In genomic region chr12:81360916-81361315, GRCh38 we compare ENCODE assay signal across 16 cellular contexts.
A peak's percentile ranks its signal among the peaks of the same experiment; 100 is the strongest.
DNase-seq lines count a peak whose midpoint lies in the region; ATAC-seq and TF ChIP-seq lines count a peak whose summit lies in the region.
"Had no signal": no experiment of that assay in that cellular context is flagged by ENCODE, and none has a peak within 500 bp of the region (broad histone marks: within the 10 kb centered on the region; RNA-seq: fewer than 3 reads in every experiment).

No MANE protein-coding gene starts in this region.

- H3K27ac ChIP-seq in caudate nucleus (ENCODE audit: low read depth, low read length), result peak overlapping the region; percentile 50
- H3K27ac ChIP-seq: A549, GM23248 had no signal

- H3K4me1 ChIP-seq in mucosa of descending colon (ENCODE audit: low read depth), result no peaks in the 10 kb centered on the region
- H3K4me1 ChIP-seq: A549, Caco-2 had no signal

- H3K4me1 Mint-ChIP-seq in activated T-helper 2 cell treated with anti-CD3 and anti-CD28 coated beads, Interferon-gamma antibody, Interleukin-2, Interleukin-4, amounts not matched to agents 10 μg/mL and 5 μg/mL and 100 μg/mL, durations not matched to agents 14 hours and 24 hours and 36 hours (ENCODE audit: low read depth), result no peaks in the 10 kb centered on the region
- H3K4me1 Mint-ChIP-seq: CD14-positive monocyte had no signal

- no peak for TF ChIP-seq CTCF in mucosa of descending colon (IDR thresholded peaks at IDR 0.05)

- no peaks in the 10 kb centered on the region for H3K36me3 Mint-ChIP-seq in activated T-helper 2 cell treated with anti-CD3 and anti-CD28 coated beads, Interferon-gamma antibody, Interleukin-2, Interleukin-4, amounts not matched to agents 10 μg/mL and 5 μg/mL and 100 μg/mL, durations not matched to agents 14 hours and 24 hours and 36 hours (ENCODE audit: low read depth)
- H3K36me3 Mint-ChIP-seq: CD14-positive monocyte; CD8-positive, alpha-beta T cell had no signal

- H3K27me3 Mint-ChIP-seq in activated T-helper 2 cell treated with anti-CD3 and anti-CD28 coated beads, Interferon-gamma antibody, Interleukin-2, Interleukin-4, amounts not matched to agents 10 μg/mL and 5 μg/mL and 100 μg/mL, durations not matched to agents 14 hours and 24 hours and 36 hours (ENCODE audit: low read depth), result no peaks in the 10 kb centered on the region

- H3K9me3 Mint-ChIP-seq in activated T-helper 2 cell treated with anti-CD3 and anti-CD28 coated beads, Interferon-gamma antibody, Interleukin-2, Interleukin-4, amounts not matched to agents 10 μg/mL and 5 μg/mL and 100 μg/mL, durations not matched to agents 14 hours and 24 hours and 36 hours, result no peaks in the 10 kb centered on the region
- H3K9me3 Mint-ChIP-seq: CD8-positive, alpha-beta T cell had no signal

- intact Hi-C loops in activated T-helper 2 cell treated with anti-CD3 and anti-CD28 coated beads, Interferon-gamma antibody, Interleukin-2, Interleukin-4, amounts not matched to agents 10 μg/mL and 5 μg/mL and 100 μg/mL, durations not matched to agents 14 hours and 24 hours and 36 hours (cut with micrococcal nuclease), result no loop called here
- intact Hi-C loops in mucosa of descending colon (cut with DNase I, micrococcal nuclease), result no loop called here

- H3K4me3 Mint-ChIP-seq in activated T-helper 2 cell treated with anti-CD3 and anti-CD28 coated beads, Interferon-gamma antibody, Interleukin-2, Interleukin-4, amounts not matched to agents 10 μg/mL and 5 μg/mL and 100 μg/mL, durations not matched to agents 14 hours and 24 hours and 36 hours (ENCODE audit: low read depth), result no peak overlapping the region
- H3K4me3 Mint-ChIP-seq: CD14-positive monocyte; CD8-positive, alpha-beta T cell had no signal

- no peak overlapping the region for H3K4me3 ChIP-seq in mucosa of descending colon
- H3K4me3 ChIP-seq: A549, GM23248 had no signal

- no peak overlapping the region for H3K27ac Mint-ChIP-seq in activated T-helper 2 cell treated with anti-CD3 and anti-CD28 coated beads, Interferon-gamma antibody, Interleukin-2, Interleukin-4, amounts not matched to agents 10 μg/mL and 5 μg/mL and 100 μg/mL, durations not matched to agents 14 hours and 24 hours and 36 hours
- H3K27ac Mint-ChIP-seq: CD14-positive monocyte; CD8-positive, alpha-beta T cell had no signal

- H3K36me3 ChIP-seq in mucosa of descending colon (ENCODE audit: low read depth), result no peaks in the 10 kb centered on the region

- no peak for ATAC-seq in GM18502 (IDR thresholded peaks at IDR 0.05; ENCODE audit: poor library complexity, unreplicated experiment)
- ATAC-seq in mucosa of descending colon, result no peak
- no peak for ATAC-seq in GM21723 (IDR thresholded peaks at IDR 0.05; ENCODE audit: unreplicated experiment)
- ATAC-seq: A549; CD8-positive, alpha-beta T cell; HCT116; HepG2 had no signal

- no peaks in the 10 kb centered on the region for H3K9me3 ChIP-seq in mucosa of descending colon
- H3K9me3 ChIP-seq: A549, Caco-2 had no signal

- DNase-seq in caudate nucleus (lab: John Stamatoyannopoulos, UW) (no peak), globus pallidus (ENCODE audit: low spot score) (peak; percentile 87), pons (ENCODE audit: low spot score) (peak; percentile 93), mucosa of descending colon (no peak)
- no peak for DNase-seq in activated T-helper 2 cell treated with anti-CD3 and anti-CD28 coated beads, Interferon-gamma antibody, Interleukin-2, Interleukin-4, amounts not matched to agents 10 μg/mL and 5 μg/mL and 100 μg/mL, durations not matched to agents 14 hours and 24 hours and 36 hours (ENCODE audit: low spot score)
- DNase-seq: Caco-2; CD8-positive, alpha-beta T cell; DMS53; GF-D8; GM23248 had no signal

Comparison
In these comparisons a context has a peak if more than half of its experiments do, and no peak if none do; other contexts are left out.
1. DNase-seq: peak in globus pallidus (single experiment) and pons (single experiment); none in caudate nucleus (0 of 61), activated T-helper 2 cell treated with anti-CD3 and anti-CD28 coated beads, Interferon-gamma antibody, Interleukin-2, Interleukin-4, amounts not matched to agents 10 μg/mL and 5 μg/mL and 100 μg/mL, durations not matched to agents 14 hours and 24 hours and 36 hours (single experiment) and mucosa of descending colon (0 of 3).